10 cellular contexts compared by ENCODE assay signal in the genomic region with DNA sequence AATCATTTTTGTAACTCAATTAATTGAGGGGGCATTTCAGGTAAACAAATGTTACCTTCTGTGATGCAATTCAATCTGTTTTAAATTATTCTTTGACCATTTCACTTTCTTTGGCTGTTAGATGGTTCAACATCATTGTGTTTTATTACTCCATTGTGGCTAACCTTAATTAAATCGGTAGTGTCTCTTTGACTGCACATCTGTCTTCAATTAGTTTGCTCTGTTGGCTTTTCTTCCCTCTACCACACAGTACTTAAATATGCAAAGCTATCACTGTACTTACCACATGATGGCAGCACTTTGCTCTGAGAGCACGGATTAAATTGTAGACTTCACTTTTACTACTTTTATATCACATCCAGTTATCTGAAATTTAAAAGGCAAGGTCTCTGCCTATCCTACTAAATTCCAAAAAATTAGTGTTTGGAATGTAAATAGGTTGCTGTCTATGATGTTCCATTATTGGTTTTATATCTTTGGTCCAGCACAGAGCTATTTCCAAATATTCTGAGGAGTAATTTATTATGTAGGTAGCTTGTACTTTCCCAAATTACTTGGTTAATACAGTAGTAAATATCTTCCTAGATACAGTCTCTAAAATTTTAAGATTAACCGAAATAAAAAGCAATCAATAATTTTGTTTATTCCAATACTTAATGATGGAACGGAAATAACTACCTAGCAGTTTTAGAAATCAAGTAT.
DNase-seq lines count a peak whose midpoint lies in the region; ATAC-seq and TF ChIP-seq lines count a peak whose summit lies in the region.
"Had no signal": no experiment of that assay in that cellular context is flagged by ENCODE, and none has a peak within 500 bp of the region (broad histone marks: within the 10 kb centered on the region; RNA-seq: fewer than 3 reads in every experiment).

No MANE protein-coding gene starts in this region.

- no peaks in the 10 kb centered on the region for H3K9me3 ChIP-seq in HCT116 (ENCODE audit: control insufficient read depth in 1 of 2, insufficient read depth in 1 of 2, low read depth in 1 of 2, low read length in 2 of 2)
- no peaks in the 10 kb centered on the region for H3K9me3 ChIP-seq in SK-N-SH
- H3K9me3 ChIP-seq: BLaER1 had no signal

- H3K36me3 ChIP-seq in HCT116 (ENCODE audit: control insufficient read depth in 1 of 2, insufficient read depth in 2 of 2, low read length in 2 of 2) (no peaks in the 10 kb centered on the region), SK-N-SH (replicated peaks in 1 of 2; ENCODE audit: control insufficient read depth in 1 of 2, insufficient read depth in 2 of 2, low read length in 1 of 2) (no peaks in the 10 kb centered on the region)
- H3K36me3 ChIP-seq: BLaER1 had no signal

- no TSS peak for BruUV-seq in HCT116 (replicated peaks; lab: Mats Ljungman, UMichigan)

- intact Hi-C loops in HCT116 (cut with micrococcal nuclease), result loop anchor here (1.0 to 2.0 kb wide), 3 partner anchors 262 to 846 kb away; no protein-coding TSS in a partner anchor

- peaks cover 10% of the 10 kb centered on the region for H3F3A ChIP-seq in SK-N-SH (replicated peaks; ENCODE audit: insufficient read depth)

- peak; percentile 58 to 91; a peak in 3 of 4 replicates for TF ChIP-seq EP300 in SK-N-SH (IDR thresholded peaks at IDR 0.05; ENCODE audit: borderline replicate concordance in 1 of 2, low read depth in 1 of 2, low read length in 1 of 2)

- no peak for TF ChIP-seq POLR2A in HCT116 (IDR thresholded peaks at IDR 0.05; ENCODE audit: borderline replicate concordance, extremely low read depth, insufficient read depth, insufficient read length)

- no peak overlapping the region for H3K9ac ChIP-seq in HCT116 (ENCODE audit: low read length)
- no peak overlapping the region for H3K9ac ChIP-seq in SK-N-SH
- H3K9ac ChIP-seq: BLaER1 had no signal

- H3K4me3 ChIP-seq in HCT116 (replicated peaks in 1 of 2; ENCODE audit: low read depth in 1 of 2, low read length in 2 of 2) (no peak overlapping the region), SK-N-SH (ENCODE audit: low read depth in 2 of 2, low read length in 1 of 2) (no peak overlapping the region), skeletal muscle cell (ENCODE audit: low read depth, low read length) (no peak overlapping the region)
- H3K4me3 ChIP-seq: BLaER1 had no signal

- TF ChIP-seq RAD21 in HCT116 (IDR thresholded peaks at IDR 0.05; ENCODE audit: low read depth), result peak; percentile 66
- TF ChIP-seq RAD21 in SK-N-SH (IDR thresholded peaks at IDR 0.05; ENCODE audit: low read length), result peak; percentile 93

- 28% methylated on average over 4 of the region's 4 CpGs for WGBS in SK-N-SH (ENCODE audit: low lambda C conversion rate)

- H4K20me1 ChIP-seq in HCT116 (ENCODE audit: insufficient read depth), result no peaks in the 10 kb centered on the region
- H4K20me1 ChIP-seq in SK-N-SH (ENCODE audit: insufficient read depth), result no peaks in the 10 kb centered on the region
- H4K20me1 ChIP-seq: BLaER1 had no signal

- H3K79me2 ChIP-seq in HCT116 (ENCODE audit: insufficient read depth, low read length) (no peaks in the 10 kb centered on the region), SK-N-SH (ENCODE audit: insufficient read depth) (no peaks in the 10 kb centered on the region)

- peak overlapping the region; percentile 95 for H2AFZ ChIP-seq in HCT116 (ENCODE audit: low read depth, low read length, poor library complexity, severe bottlenecking)
- H2AFZ ChIP-seq in SK-N-SH (ENCODE audit: low read depth), result no peak overlapping the region

- H3K9me2 ChIP-seq in HCT116 (ENCODE audit: insufficient read depth) (no peaks in the 10 kb centered on the region), SK-N-SH (no peaks in the 10 kb centered on the region)

- DNase-seq in NCI-H187 treated with DMSO at 0.1 percent for 48 hours (lab: John Stamatoyannopoulos, UW) (peak; percentile 24), NCI-H187 (lab: John Stamatoyannopoulos, UW) (no peak), HCT116 (ENCODE audit: low read depth, low spot score) (peak; percentile 45), NCI-H1092 treated with DMSO at 0.1 percent for 48 hours (lab: John Stamatoyannopoulos, UW) (peak; percentile 62), SK-N-SH (peak; percentile 67), fibroblast of the conjunctiva (ENCODE audit: low read depth) (peak; percentile 79), skeletal muscle cell (ENCODE audit: low read depth) (peak; percentile 59)
- DNase-seq: activated naive CD8-positive, alpha-beta T cell treated with anti-CD3 and anti-CD28 coated beads, Interleukin-2, amount 10 ng/mL, durations not matched to agents 7 days and 5 days had no signal

- POLR2A ChIA-PET in HCT116 (lab: Charles Lee) (no interaction called here), SK-N-SH (lab: Yijun Ruan, JAX) (no interaction called here)

- H3K27me3 ChIP-seq in HCT116 (ENCODE audit: insufficient read depth, low read length) (no peaks in the 10 kb centered on the region), SK-N-SH (ENCODE audit: insufficient read depth) (no peaks in the 10 kb centered on the region)
- H3K27me3 ChIP-seq: BLaER1 had no signal

- CTCF ChIA-PET in HCT116 (lab: Charles Lee) (interaction anchor here (0.8 to 1.5 kb wide), 9 partner anchors 9 to 552 kb away, joined by 3 to 12 read pairs (median 3); no protein-coding TSS in a partner anchor), SK-N-SH (lab: Yijun Ruan, JAX) (interaction anchor here (0.6 to 3.8 kb wide), 60 partner anchors 9 to 860 kb away, joined by 3 to 26 read pairs (median 4); a partner anchor contains a TSS)

- H3K27ac ChIP-seq in HCT116 (ENCODE audit: low read depth, low read length), result no peak overlapping the region
- H3K27ac ChIP-seq in SK-N-SH (ENCODE audit: low read depth in 2 of 2, low read length in 1 of 2), result peak overlapping the region in 1 of 2 experiments; percentile 77; a peak in 1 of 4 replicates
- H3K27ac ChIP-seq: BLaER1 had no signal

- ATAC-seq in HCT116 (peak; percentile 89), HG03045 (IDR thresholded peaks at IDR 0.05; ENCODE audit: unreplicated experiment) (no peak)

- RAD21 ChIA-PET in HCT116 (lab: Charles Lee; ENCODE audit: low non-redundant PET in 1 of 2, low total read pairs in 2 of 2, uncharacterized antibody in 2 of 2, unreplicated experiment in 2 of 2), result interaction anchor here in 1 of 2 experiments (1.8 kb wide), 1 partner anchor 262 kb away, joined by 4 read pairs; no protein-coding TSS in a partner anchor

- H3K4me1 ChIP-seq in HCT116 (ENCODE audit: control insufficient read depth in 1 of 2, insufficient read depth in 2 of 2, low read length in 2 of 2) (peaks cover 0 to 3% of the 10 kb centered on the region in 2 experiments; a peak in 2 of 4 replicates), SK-N-SH (ENCODE audit: control insufficient read depth in 1 of 2, insufficient read depth in 2 of 2, low read depth in 1 of 2, low read length in 1 of 2) (peaks cover 7 to 22% of the 10 kb centered on the region in 2 experiments; a peak in 3 of 4 replicates)
- H3K4me1 ChIP-seq: BLaER1 had no signal

- H3K4me2 ChIP-seq in HCT116 (ENCODE audit: low read length), result peak overlapping the region; percentile 18; the same call in 1 of the 2 replicates
- H3K4me2 ChIP-seq in SK-N-SH, result no peak overlapping the region
- H3K4me2 ChIP-seq: BLaER1 had no signal

- TF ChIP-seq CTCF in HCT116 (IDR thresholded peaks at IDR 0.05 in 2 of 3, conservative IDR thresholded peaks at IDR 0.05 in 1 of 3; ENCODE audit: borderline replicate concordance in 1 of 3, insufficient read depth in 1 of 3, low read depth in 2 of 3, low read length in 2 of 3), result peak; percentile 48 to 76 (median 64); a peak in 5 of 6 replicates
- peak; percentile 98 for TF ChIP-seq CTCF in SK-N-SH (IDR thresholded peaks at IDR 0.05)

TF ChIP-seq in HCT116, 20 proteins besides CTCF, POLR2A, EP300 and RAD21:
- TF ChIP-seq CBX3 (IDR thresholded peaks at IDR 0.05; ENCODE audit: low read depth), result 0 out of 2 replicates have a peak, but pooled peaks have one; percentile 25
- no peak for TF ChIP-seq TCF7L2 (IDR thresholded peaks at IDR 0.05; ENCODE audit: borderline replicate concordance, extremely low read depth, insufficient read depth, insufficient read length)

TF ChIP-seq in SK-N-SH, 30 proteins besides CTCF, POLR2A, EP300 and RAD21 (continues in another document):
- TF ChIP-seq, protein P1, sequence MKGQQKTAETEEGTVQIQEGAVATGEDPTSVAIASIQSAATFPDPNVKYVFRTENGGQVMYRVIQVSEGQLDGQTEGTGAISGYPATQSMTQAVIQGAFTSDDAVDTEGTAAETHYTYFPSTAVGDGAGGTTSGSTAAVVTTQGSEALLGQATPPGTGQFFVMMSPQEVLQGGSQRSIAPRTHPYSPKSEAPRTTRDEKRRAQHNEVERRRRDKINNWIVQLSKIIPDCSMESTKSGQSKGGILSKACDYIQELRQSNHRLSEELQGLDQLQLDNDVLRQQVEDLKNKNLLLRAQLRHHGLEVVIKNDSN (IDR thresholded peaks at IDR 0.05; ENCODE audit: borderline replicate concordance, low read depth), result no peak
- TF ChIP-seq TAF1 (IDR thresholded peaks at IDR 0.05; ENCODE audit: borderline replicate concordance, low read depth, low read length) (no peak), RFX5 (IDR thresholded peaks at IDR 0.05; ENCODE audit: low read length) (no peak; the same call in 1 of the 2 replicates), FOXJ3 (CRISPR knock-in tag; IDR thresholded peaks at IDR 0.05) (0 out of 2 replicates have a peak, but pooled peaks have one; percentile 10), FOSL2 (IDR thresholded peaks at IDR 0.05; ENCODE audit: borderline replicate concordance, low read depth) (no peak), GATA2 (CRISPR knock-in tag; IDR thresholded peaks at IDR 0.05) (peak; percentile 55), POLR2AphosphoS5 (IDR thresholded peaks at IDR 0.05; ENCODE audit: low read depth, low read length) (peak; percentile 87; the same call in 1 of the 2 replicates), RXRA (IDR thresholded peaks at IDR 0.05; ENCODE audit: borderline replicate concordance, low read depth) (no peak), TEAD4 (IDR thresholded peaks at IDR 0.05; ENCODE audit: borderline replicate concordance, insufficient read depth) (0 out of 2 replicates have a peak, but pooled peaks have one; percentile 34)
- TF ChIP-seq, protein P2, sequence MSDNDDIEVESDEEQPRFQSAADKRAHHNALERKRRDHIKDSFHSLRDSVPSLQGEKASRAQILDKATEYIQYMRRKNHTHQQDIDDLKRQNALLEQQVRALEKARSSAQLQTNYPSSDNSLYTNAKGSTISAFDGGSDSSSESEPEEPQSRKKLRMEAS (IDR thresholded peaks at IDR 0.05; ENCODE audit: low read depth), result no peak

Comparison
In these comparisons a context has a peak if more than half of its experiments do, and no peak if none do; other contexts are left out.
1. DNase-seq: peak in NCI-H187 treated with DMSO at 0.1 percent for 48 hours (single experiment), HCT116 (single experiment), NCI-H1092 treated with DMSO at 0.1 percent for 48 hours (single experiment), SK-N-SH (single experiment), fibroblast of the conjunctiva (single experiment) and skeletal muscle cell (single experiment); none in NCI-H187 (0 of 2).